Comparison of ENCODE assay signal across 1 cellular context in genomic region chr16:74015953-74016352, GRCh38.
TF ChIP-seq lines count a peak whose summit lies in the region.

No MANE protein-coding gene starts in this region.

TF ChIP-seq in HepG2, 621 proteins besides CTCF, POLR2A, EP300 and RAD21 (continued from another document):
- no peak for TF ChIP-seq RERE (CRISPR knock-in tag; IDR thresholded peaks at IDR 0.05; ENCODE audit: low read depth)
